Comparison of ENCODE assay signal across 27 cellular contexts in the genomic region with DNA sequence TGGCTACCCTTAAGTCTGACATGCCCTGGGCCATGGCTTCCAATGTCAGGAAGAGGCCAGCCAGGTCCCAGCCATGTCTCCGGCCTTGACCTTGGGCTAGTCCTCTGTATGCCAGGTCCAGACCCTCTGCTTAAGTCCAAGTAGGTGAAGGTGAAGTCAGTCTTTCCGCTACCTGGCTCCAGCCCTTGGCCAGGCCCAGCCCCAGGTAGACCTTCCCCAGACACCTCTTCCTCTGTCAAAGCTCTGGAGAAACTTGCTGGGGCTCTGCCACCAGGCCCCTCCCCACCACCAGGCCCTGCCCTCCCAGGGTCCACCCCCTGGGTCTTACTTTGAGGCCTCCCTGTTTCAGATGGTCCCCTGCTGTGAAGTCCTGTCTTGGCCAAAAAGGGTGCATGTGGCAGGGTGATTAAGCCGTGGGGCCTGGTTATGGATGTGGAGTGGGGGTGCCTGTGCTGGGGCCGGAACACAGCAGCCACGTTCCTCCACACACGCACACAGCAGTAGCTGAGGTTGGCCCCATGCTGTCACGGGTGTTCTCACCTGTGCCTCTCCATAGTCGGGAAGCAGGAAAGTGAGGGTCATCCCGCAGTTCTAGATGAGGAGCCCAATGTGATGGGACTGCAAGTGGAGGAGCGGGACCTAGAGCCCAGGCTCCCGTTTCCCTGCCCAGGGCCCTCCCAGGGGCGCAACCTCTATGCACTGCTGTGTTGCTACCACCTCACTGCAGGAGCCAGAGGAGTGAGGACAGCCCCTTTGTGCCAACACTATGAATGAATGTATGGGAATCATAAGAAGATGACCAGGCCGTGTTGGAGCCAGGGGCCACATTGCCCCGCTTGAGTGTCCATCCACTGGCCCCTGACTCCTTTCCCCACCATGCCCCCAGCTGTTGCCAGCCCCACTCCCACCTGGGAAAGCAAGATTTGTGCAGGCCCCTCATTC.
DNase-seq lines count a peak whose midpoint lies in the region; ATAC-seq and TF ChIP-seq lines count a peak whose summit lies in the region.
"Had no signal": no experiment of that assay in that cellular context is flagged by ENCODE, and none has a peak within 500 bp of the region (broad histone marks: within the 10 kb centered on the region; RNA-seq: fewer than 3 reads in every experiment).

No MANE protein-coding gene starts in this region.

- in situ Hi-C loops in Panc1 (cut with HindIII; ENCODE audit: low pct_unique_long_range_greater_than_20kb, low sequenced_read_pairs) = no loop called here

- H2BK120ac ChIP-seq in trophoblast cell (ENCODE audit: insufficient read depth, low read length, poor library complexity) = no peak overlapping the region

- no peak overlapping the region for H3K4me3 Mint-ChIP-seq in glutamatergic neuron (ENCODE audit: unreplicated experiment)
- H3K4me3 Mint-ChIP-seq: GM23338 had no signal

- peak overlapping the region; percentile 5 for H2AK5ac ChIP-seq in trophoblast cell (ENCODE audit: low read length)

- H3K9me3 ChIP-seq in Panc1 (ENCODE audit: control insufficient read depth, insufficient read depth, low read depth, low read length) = peaks cover 7% of the 10 kb centered on the region; the same call in 1 of the 2 replicates
- peaks cover 3% of the 10 kb centered on the region for H3K9me3 ChIP-seq in trophoblast cell (ENCODE audit: insufficient read depth, low read depth, low read length)

- DNase-seq in H7 (peak; percentile 25), Panc1 (ENCODE audit: low read depth, low spot score) (no peak), glutamatergic neuron (peak; percentile 4), trophoblast cell (no peak), 8988T (no peak), cardiac septum (ENCODE audit: low spot score) (no peak)
- no peak for DNase-seq in stimulated activated CD4-positive, alpha-beta T cell treated with anti-CD3 and anti-CD28 coated beads, Interleukin-4, amount 100 ng/mL, for 4 hours
- no peak for DNase-seq in activated naive CD4-positive, alpha-beta T cell treated with Interleukin-2 at 50 U/mL for 16 hours
- DNase-seq: CD4-positive, CD25-positive, alpha-beta regulatory T cell; DMS153; DND-41; HCEC 1CT; Karpas-422; NCI-H1092; NCI-H1417 treated with DMSO at 0.1 percent for 48 hours; NCI-H1694 treated with DMSO at 0.1 percent for 48 hours; NCI-H2107; NCI-H446; NCI-H524 treated with DMSO at 0.1 percent for 48 hours; NCI-H774; NK-92 treated with Interleukin-12 subunit alpha and Interleukin-12 subunit beta, amount 100 ng/mL, for 24 hours; PC-3; SIG-M5 had no signal

- intact Hi-C loops in Panc1 (cut with micrococcal nuclease; ENCODE audit: unreplicated experiment) (no loop called here), cardiac septum (cut with DNase I) (no loop called here)

- no peak for TF ChIP-seq CTCF in Panc1 (IDR thresholded peaks at IDR 0.05)
- no peak for TF ChIP-seq CTCF in glutamatergic neuron (IDR thresholded peaks at IDR 0.05; ENCODE audit: partially characterized antibody, unreplicated experiment)

- no peak overlapping the region for H3K4me2 ChIP-seq in trophoblast cell (ENCODE audit: low read length)
- H3K4me2 ChIP-seq: BLaER1, GM23338 had no signal

- no peaks in the 10 kb centered on the region for H3K4me1 ChIP-seq in Panc1 (ENCODE audit: control insufficient read depth, insufficient read depth, low read length)
- H3K4me1 ChIP-seq in trophoblast cell (ENCODE audit: control insufficient read depth in 1 of 2, insufficient read depth in 2 of 2, low read length in 2 of 2) = peaks cover 4% of the 10 kb centered on the region in 2 experiments

- peaks cover 2% of the 10 kb centered on the region for H3K27me3 Mint-ChIP-seq in glutamatergic neuron (ENCODE audit: unreplicated experiment)

- H3K4me3 ChIP-seq in H7 (ENCODE audit: insufficient read depth, low read depth, low read length) = no peak overlapping the region
- H3K4me3 ChIP-seq in Panc1 (ENCODE audit: low read depth in 2 of 2, low read length in 2 of 2) = no peak overlapping the region
- no peak overlapping the region for H3K4me3 ChIP-seq in trophoblast cell (ENCODE audit: low read depth, low read length)
- H3K4me3 ChIP-seq: BLaER1, GM23338, SK-N-MC had no signal

- peaks cover 7% of the 10 kb centered on the region for H3K9me3 Mint-ChIP-seq in glutamatergic neuron (ENCODE audit: unreplicated experiment)

- H3K9ac ChIP-seq in trophoblast cell (ENCODE audit: low read length) = no peak overlapping the region
- H3K9ac ChIP-seq: BLaER1 had no signal

- no peak overlapping the region for H4K12ac ChIP-seq in trophoblast cell (ENCODE audit: low read depth, low read length)

- H3K4me1 Mint-ChIP-seq in glutamatergic neuron (ENCODE audit: low read depth, unreplicated experiment) = no peaks in the 10 kb centered on the region
- H3K4me1 Mint-ChIP-seq: GM23338 had no signal

- H3K4ac ChIP-seq in trophoblast cell (ENCODE audit: low read depth, low read length) = no peak overlapping the region

- no peak overlapping the region for H4K91ac ChIP-seq in trophoblast cell (ENCODE audit: low read depth, low read length)

- peaks cover 18% of the 10 kb centered on the region for H3K36me3 Mint-ChIP-seq in glutamatergic neuron (ENCODE audit: unreplicated experiment)
- H3K36me3 Mint-ChIP-seq: CD4-positive, CD25-positive, alpha-beta regulatory T cell had no signal

- H3K14ac ChIP-seq in trophoblast cell (ENCODE audit: low read length) = peak overlapping the region; percentile 20

- H3K79me1 ChIP-seq in trophoblast cell (ENCODE audit: low read length) = peaks cover 7% of the 10 kb centered on the region

- H3K79me2 ChIP-seq in trophoblast cell (ENCODE audit: control insufficient read depth, insufficient read depth, low read length, poor library complexity) = no peaks in the 10 kb centered on the region

- ATAC-seq in Panc1 = peak; percentile 64
- ATAC-seq: GM23338, PC-3 had no signal

- H3K36me3 ChIP-seq in H7 (replicated peaks; ENCODE audit: control insufficient read depth, insufficient read depth, low read length) = no peaks in the 10 kb centered on the region
- no peaks in the 10 kb centered on the region for H3K36me3 ChIP-seq in Panc1 (ENCODE audit: control insufficient read depth, insufficient read depth, low read length)
- no peaks in the 10 kb centered on the region for H3K36me3 ChIP-seq in trophoblast cell (ENCODE audit: control insufficient read depth in 1 of 2, insufficient read depth in 2 of 2, low read length in 2 of 2)
- H3K36me3 ChIP-seq: BLaER1 had no signal

- H3K27ac Mint-ChIP-seq in glutamatergic neuron (ENCODE audit: unreplicated experiment) = no peak overlapping the region
- H3K27ac Mint-ChIP-seq: CD4-positive, CD25-positive, alpha-beta regulatory T cell; GM23338 had no signal

- POLR2A ChIA-PET in Panc1 (lab: Charles Lee) = no interaction called here

- H2BK5ac ChIP-seq in trophoblast cell (ENCODE audit: low read depth, low read length, poor library complexity) = no peak overlapping the region

- H3K18ac ChIP-seq in trophoblast cell (ENCODE audit: low read length) = no peak overlapping the region

- no peak overlapping the region for H3K23ac ChIP-seq in trophoblast cell (ENCODE audit: low read length)

- no peak overlapping the region for H4K8ac ChIP-seq in trophoblast cell (ENCODE audit: low read depth, low read length)

- H3K27me3 ChIP-seq in H7 (ENCODE audit: control insufficient read depth, insufficient read depth, low read length) = no peaks in the 10 kb centered on the region
- no peaks in the 10 kb centered on the region for H3K27me3 ChIP-seq in Panc1 (ENCODE audit: control insufficient read depth, insufficient read depth, low read length)
- H3K27me3 ChIP-seq in trophoblast cell (ENCODE audit: insufficient read depth, low read length) = no peaks in the 10 kb centered on the region

- no CpG with 5 or more reads among the region's 14 CpGs for WGBS in trophoblast cell (ENCODE audit: extremely low coverage, insufficient coverage, insufficient read length)

- H2AFZ ChIP-seq in trophoblast cell (ENCODE audit: insufficient read depth, low read length, poor library complexity) = no peak overlapping the region
- H2AFZ ChIP-seq: GM23338 had no signal

- CTCF ChIA-PET in Panc1 (lab: Charles Lee) = no interaction called here

- no TSS peak for BruUV-seq in Panc1 (replicated peaks; lab: Mats Ljungman, UMichigan)

- H3K27ac ChIP-seq in Panc1 (ENCODE audit: low read length) (no peak overlapping the region), trophoblast cell (ENCODE audit: low read depth, low read length) (no peak overlapping the region)
- H3K27ac ChIP-seq: BLaER1, HL-60, SK-N-MC had no signal

- H2BK12ac ChIP-seq in trophoblast cell (ENCODE audit: low read length) = no peak overlapping the region

Comparison
In these comparisons a context has a peak if more than half of its experiments do, and no peak if none do; other contexts are left out.
1. DNase-seq: peak in H7 (single experiment) and glutamatergic neuron (single experiment); none in Panc1 (single experiment), trophoblast cell (0 of 2), stimulated activated CD4-positive, alpha-beta T cell treated with anti-CD3 and anti-CD28 coated beads, Interleukin-4, amount 100 ng/mL, for 4 hours (0 of 2), activated naive CD4-positive, alpha-beta T cell treated with Interleukin-2 at 50 U/mL for 16 hours (single experiment), 8988T (single experiment) and cardiac septum (single experiment).